In the genomic region with DNA sequence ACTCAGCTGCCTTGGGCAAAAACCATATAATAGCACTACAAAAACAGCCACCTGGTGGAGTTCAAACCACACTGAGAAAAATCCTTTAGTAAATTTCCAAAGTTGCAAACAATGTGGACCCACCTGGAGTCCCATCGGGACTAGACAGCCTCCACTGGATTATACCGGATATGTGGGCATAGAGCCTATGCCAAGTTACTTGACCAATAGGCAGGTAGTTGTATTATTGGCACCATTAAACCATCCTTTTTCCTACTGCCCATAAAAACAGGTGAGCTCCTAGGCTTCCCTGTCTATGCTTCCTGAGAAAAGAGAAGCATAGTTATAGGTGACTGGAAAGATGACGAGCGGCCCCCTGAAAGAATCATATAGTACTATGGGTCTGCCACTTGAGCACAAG, we compare ENCODE assay signal across 24 cellular contexts. TPM values are rescaled to one million over a fixed set of nuclear protein-coding genes. Genes with fewer than 3 reads are reported as not detected.
A peak's percentile ranks its signal among the peaks of the same experiment; 100 is the strongest.
DNase-seq lines count a peak whose midpoint lies in the region; ATAC-seq and TF ChIP-seq lines count a peak whose summit lies in the region.
"Had no signal": no experiment of that assay in that cellular context is flagged by ENCODE, and none has a peak within 500 bp of the region (broad histone marks: within the 10 kb centered on the region; RNA-seq: fewer than 3 reads in every experiment).

No MANE protein-coding gene starts in this region.

- no peak for TF ChIP-seq POLR2A in vagina (IDR thresholded peaks at IDR 0.05)

- peak; percentile 29 for TF ChIP-seq RAD21 in Ishikawa (IDR thresholded peaks at IDR 0.05; ENCODE audit: low read depth)

- TF ChIP-seq CTCF in C4-2B (conservative IDR thresholded peaks at IDR 0.05): 0 out of 2 replicates have a peak, but pooled peaks have one; percentile 9
- peak; percentile 31 for TF ChIP-seq CTCF in RWPE2 (IDR thresholded peaks at IDR 0.05; ENCODE audit: poor library complexity, severe bottlenecking)
- peak; percentile 44 for TF ChIP-seq CTCF in foreskin keratinocyte (conservative IDR thresholded peaks at IDR 0.05)
- no peak for TF ChIP-seq CTCF in vagina (IDR thresholded peaks at IDR 0.05)

- no peak overlapping the region for H3K4me3 ChIP-seq in RWPE2 (ENCODE audit: severe bottlenecking)
- no peak overlapping the region for H3K4me3 ChIP-seq in vagina
- H3K4me3 ChIP-seq: GM23248, HAP-1, Peyer's patch, SJCRH30 had no signal

- no peak for DNase-seq in RWPE2 (ENCODE audit: low spot score)
- no peak for DNase-seq in foreskin keratinocyte
- DNase-seq in COLO829 (ENCODE audit: low spot score): no peak
- no peak for DNase-seq in vagina (ENCODE audit: extremely low spot score in 2 of 2)
- DNase-seq in NCI-H2196 treated with DMSO at 0.1 percent for 48 hours (lab: John Stamatoyannopoulos, UW; ENCODE audit: unreplicated experiment): no peak
- DNase-seq: BE2C; CD4-positive, CD25-positive, alpha-beta regulatory T cell; COR-L47; GM23248; IMR-90; MV-4-11; NCI-H187; NCI-H2107; NCI-H345; NCI-H524 treated with DMSO at 0.1 percent for 48 hours; Peyer's patch; SJCRH30; T-cell had no signal

- ATAC-seq in RWPE2 (ENCODE audit: low read depth): no peak
- ATAC-seq in foreskin keratinocyte: no peak
- ATAC-seq in HG02885 (IDR thresholded peaks at IDR 0.05; ENCODE audit: poor library complexity, unreplicated experiment): no peak
- ATAC-seq: T-cell had no signal

- H3K9me3 ChIP-seq in RWPE2 (ENCODE audit: severe bottlenecking) (no peaks in the 10 kb centered on the region), vagina (no peaks in the 10 kb centered on the region)
- H3K9me3 ChIP-seq: BE2C, HAP-1, Peyer's patch, SJCRH30 had no signal

- intact Hi-C loops in vagina (cut with DNase I): no loop called here

- H3K4me1 ChIP-seq in RWPE2 (ENCODE audit: insufficient read depth, poor library complexity, severe bottlenecking) (peaks cover 10% of the 10 kb centered on the region), foreskin keratinocyte (peaks cover 3% of the 10 kb centered on the region), vagina (no peaks in the 10 kb centered on the region)
- H3K4me1 ChIP-seq: BE2C, HAP-1, Peyer's patch, SJCRH30 had no signal

- TF ChIP-seq EP300 in Ishikawa (IDR thresholded peaks at IDR 0.05; ENCODE audit: borderline replicate concordance): no peak

- H3K36me3 ChIP-seq in RWPE2 (ENCODE audit: low read depth) (no peaks in the 10 kb centered on the region), vagina (no peaks in the 10 kb centered on the region)
- H3K36me3 ChIP-seq: BE2C, HAP-1, Peyer's patch, SJCRH30 had no signal

- H3K27me3 ChIP-seq in RWPE2 (ENCODE audit: insufficient read depth, poor library complexity, severe bottlenecking) (no peaks in the 10 kb centered on the region), foreskin keratinocyte (no peaks in the 10 kb centered on the region), vagina (no peaks in the 10 kb centered on the region)
- H3K27me3 ChIP-seq: BE2C, Peyer's patch, SJCRH30 had no signal

- H3K27ac ChIP-seq in C4-2B (no peak overlapping the region), RWPE2 (ENCODE audit: poor library complexity, severe bottlenecking) (no peak overlapping the region), foreskin keratinocyte (no peak overlapping the region), vagina (no peak overlapping the region)
- H3K27ac ChIP-seq: GM23248, Peyer's patch, SJCRH30 had no signal

TF ChIP-seq in Ishikawa, 13 proteins besides CTCF, POLR2A, EP300 and RAD21:
- TF ChIP-seq TCF12 (IDR thresholded peaks at IDR 0.05; ENCODE audit: low read depth): no peak
- TF ChIP-seq ZBTB7A (IDR thresholded peaks at IDR 0.05; ENCODE audit: low read depth): no peak
TF ChIP-seq in Ishikawa: peak in this region for 0.

RNA-seq across cellular contexts. Expression of a gene that starts 51.7 kb away (rescaled TPM):
- total RNA-seq in foreskin keratinocyte: 2.8 and 3.3 TPM in 2 replicates
- 1.4 and 2.0 TPM in 2 replicates for polyA plus RNA-seq in foreskin keratinocyte
- 10.1 TPM for total RNA-seq in vagina
- total RNA-seq: A673; CD4-positive, CD25-positive, alpha-beta regulatory T cell; G401; SJCRH30; T-cell had no signal
- polyA plus RNA-seq: CD4-positive, CD25-positive, alpha-beta regulatory T cell; GM23248 had no signal

Comparison
In these comparisons a context has a peak if more than half of its experiments do, and no peak if none do; other contexts are left out.
1. CTCF ChIP-seq: peak in C4-2B (single experiment), RWPE2 (single experiment) and foreskin keratinocyte (single experiment); none in vagina (0 of 3).